In the genomic region with DNA sequence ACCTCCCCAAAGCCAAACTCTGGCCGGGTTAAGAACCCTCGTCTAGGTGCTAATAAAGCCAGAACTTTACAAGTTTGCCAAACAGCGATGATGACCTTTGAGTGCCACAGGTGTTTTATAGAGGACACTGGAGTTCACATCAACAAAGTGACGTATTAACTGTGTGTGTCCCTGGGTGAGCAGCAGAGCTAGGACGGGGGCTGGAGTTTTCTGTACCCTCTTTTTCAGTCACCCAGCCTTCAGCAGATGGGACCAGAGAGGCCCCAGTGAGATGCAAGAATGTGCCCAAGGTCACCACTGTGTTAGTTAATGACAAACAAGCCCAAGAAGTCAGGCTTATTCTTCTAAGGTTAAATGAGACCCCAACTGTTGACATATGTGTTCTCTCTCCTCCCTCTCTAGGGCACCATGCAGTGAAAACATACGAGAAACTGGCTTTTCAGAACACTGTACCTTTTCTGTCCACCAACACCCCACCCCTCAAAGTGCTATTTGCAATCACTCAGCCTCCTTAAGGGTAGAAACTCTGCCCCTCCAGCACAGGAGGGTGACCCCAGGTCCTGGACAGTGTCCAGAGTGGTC, we compare ENCODE assay signal across 9 cellular contexts. TPM values are rescaled to one million over a fixed set of nuclear protein-coding genes. Genes with fewer than 3 reads are reported as not detected.
DNase-seq lines count a peak whose midpoint lies in the region; ATAC-seq, FAIRE-seq and TF ChIP-seq lines count a peak whose summit lies in the region.
"Had no signal": no experiment of that assay in that cellular context is flagged by ENCODE, and none has a peak within 500 bp of the region (broad histone marks: within the 10 kb centered on the region; RNA-seq: fewer than 3 reads in every experiment).

No MANE protein-coding gene starts in this region.

- H3K27me3 ChIP-seq in neural progenitor cell, result no peaks in the 10 kb centered on the region

- TF ChIP-seq POLR2A in A549 (IDR thresholded peaks at IDR 0.05; ENCODE audit: low read length), result no peak

- H3K4me3 ChIP-seq in A549, result peak overlapping the region; percentile 14; the same call in 2 of the 3 replicates
- H3K4me3 ChIP-seq in epithelial cell of proximal tubule (ENCODE audit: low read depth, low read length), result peak overlapping the region; percentile 97
- no peak overlapping the region for H3K4me3 ChIP-seq in neural progenitor cell

- DNase-seq in A549 (ENCODE audit: low read depth in 1 of 2, low spot score in 1 of 2), result no peak
- peak; percentile 78 for DNase-seq in NCI-H69 (lab: John Stamatoyannopoulos, UW)
- DNase-seq in epithelial cell of proximal tubule (ENCODE audit: low read depth), result no peak
- no peak for DNase-seq in neural progenitor cell (ENCODE audit: low spot score)
- DNase-seq in OCI-M1 (lab: John Stamatoyannopoulos, UW), result no peak
- no peak for DNase-seq in NCI-H2227 treated with DMSO at 0.1 percent for 48 hours (lab: John Stamatoyannopoulos, UW)
- DNase-seq in HTR-8/SVneo (ENCODE audit: insufficient read length, low spot score), result no peak
- DNase-seq: RPMI8226 had no signal

- TF ChIP-seq EP300 in A549 (IDR thresholded peaks at IDR 0.05), result no peak

- CTCF ChIA-PET in A549 (lab: Yijun Ruan, JAX), result interaction anchor here (1.6 to 8.9 kb wide), 6 partner anchors 18 to 428 kb away, joined by 4 to 82 read pairs (median 8); partner anchors contain the start of gene SYS1

- no peaks in the 10 kb centered on the region for H3K36me3 Mint-ChIP-seq in neural progenitor cell

- H3K27ac ChIP-seq in A549, result peak overlapping the region; percentile 82 to 96
- H3K27ac ChIP-seq in neural progenitor cell, result no peak overlapping the region

- TF ChIP-seq CTCF in A549 (IDR thresholded peaks at IDR 0.05) (no peak), epithelial cell of proximal tubule (conservative IDR thresholded peaks at IDR 0.05; ENCODE audit: low read depth, low read length) (no peak), neural progenitor cell (IDR thresholded peaks at IDR 0.05) (no peak)

- H3K9me3 ChIP-seq in A549 (no peaks in the 10 kb centered on the region), neural progenitor cell (ENCODE audit: low read depth) (no peaks in the 10 kb centered on the region)

- no peaks in the 10 kb centered on the region for H3K9me3 Mint-ChIP-seq in neural progenitor cell

- ATAC-seq in A549 (no peak), HG03565 (IDR thresholded peaks at IDR 0.05; ENCODE audit: unreplicated experiment) (no peak)

- H3K79me2 ChIP-seq in neural progenitor cell (ENCODE audit: low read depth), result peaks cover 42% of the 10 kb centered on the region

- no peak overlapping the region for H3K9ac ChIP-seq in neural progenitor cell

- 33% methylated on average over 6 of the region's 6 CpGs for WGBS in A549 (ENCODE audit: missing lambda C conversion rate)

- peaks cover 8% of the 10 kb centered on the region for H4K20me1 ChIP-seq in neural progenitor cell (ENCODE audit: low read depth)

- peaks cover 89% of the 10 kb centered on the region for H3K4me1 Mint-ChIP-seq in neural progenitor cell

- peaks cover 32% of the 10 kb centered on the region for H3F3A ChIP-seq in neural progenitor cell (ENCODE audit: low read depth)

- POLR2A ChIA-PET in A549 (lab: Yijun Ruan, JAX), result no interaction called here

- no peaks in the 10 kb centered on the region for H3K36me3 ChIP-seq in neural progenitor cell

- TF ChIP-seq RAD21 in A549 (conservative IDR thresholded peaks at IDR 0.05 in 1 of 2, IDR thresholded peaks at IDR 0.05 in 1 of 2), result no peak

- peaks cover 2% of the 10 kb centered on the region for H3K27me3 Mint-ChIP-seq in neural progenitor cell (ENCODE audit: insufficient read depth, low read depth)

- H3K4me2 ChIP-seq in A549 (peak overlapping the region; percentile 98), neural progenitor cell (peak overlapping the region; percentile 64)

- H3K4me1 ChIP-seq in A549 (peaks cover 96% of the 10 kb centered on the region), neural progenitor cell (peaks cover 83% of the 10 kb centered on the region)

- peak overlapping the region; percentile 42 for H3K27ac Mint-ChIP-seq in neural progenitor cell

- no peak overlapping the region for H2AFZ ChIP-seq in neural progenitor cell (replicated peaks)

- peak overlapping the region; percentile 73 for H3K4me3 Mint-ChIP-seq in neural progenitor cell

- no peak for FAIRE-seq in A549 (lab: Jason Lieb, UNC)
- FAIRE-seq in HTR-8/SVneo (lab: Jason Lieb, UNC), result no peak

TF ChIP-seq in A549, 52 proteins besides CTCF, POLR2A, EP300 and RAD21:
- TF ChIP-seq BHLHE40 (IDR thresholded peaks at IDR 0.05; ENCODE audit: low read depth, low read length) (no peak), POLR2AphosphoS2 (conservative IDR thresholded peaks at IDR 0.05; ENCODE audit: low read length) (no peak; the same call in 1 of the 2 replicates), CBX2 (IDR thresholded peaks at IDR 0.05; ENCODE audit: borderline replicate concordance, low read depth) (no peak), FOXS1 (CRISPR knock-in tag; IDR thresholded peaks at IDR 0.05) (no peak), CHD2 (IDR thresholded peaks at IDR 0.05; ENCODE audit: low read length, partially characterized antibody) (no peak), ZC3H11A (IDR thresholded peaks at IDR 0.05) (no peak), HOXB13 (CRISPR knock-in tag; IDR thresholded peaks at IDR 0.05; ENCODE audit: low read depth) (no peak), SREBF2 (IDR thresholded peaks at IDR 0.05) (no peak), TFCP2L1 (CRISPR knock-in tag; IDR thresholded peaks at IDR 0.05) (no peak), RCOR1 (IDR thresholded peaks at IDR 0.05; ENCODE audit: low read depth, low read length) (no peak), NR3C1 (IDR thresholded peaks at IDR 0.05) (no peak)
- TF ChIP-seq, protein P1, sequence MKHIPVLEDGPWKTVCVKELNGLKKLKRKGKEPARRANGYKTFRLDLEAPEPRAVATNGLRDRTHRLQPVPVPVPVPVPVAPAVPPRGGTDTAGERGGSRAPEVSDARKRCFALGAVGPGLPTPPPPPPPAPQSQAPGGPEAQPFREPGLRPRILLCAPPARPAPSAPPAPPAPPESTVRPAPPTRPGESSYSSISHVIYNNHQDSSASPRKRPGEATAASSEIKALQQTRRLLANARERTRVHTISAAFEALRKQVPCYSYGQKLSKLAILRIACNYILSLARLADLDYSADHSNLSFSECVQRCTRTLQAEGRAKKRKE (CRISPR knock-in tag; IDR thresholded peaks at IDR 0.05; ENCODE audit: low read depth), result no peak
- TF ChIP-seq, protein P2, sequence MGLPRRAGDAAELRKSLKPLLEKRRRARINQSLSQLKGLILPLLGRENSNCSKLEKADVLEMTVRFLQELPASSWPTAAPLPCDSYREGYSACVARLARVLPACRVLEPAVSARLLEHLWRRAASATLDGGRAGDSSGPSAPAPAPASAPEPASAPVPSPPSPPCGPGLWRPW (IDR thresholded peaks at IDR 0.05), result no peak

RNA-seq across cellular contexts. Expression of gene SDC4, which starts 5.3 kb away (rescaled TPM):
- polyA plus RNA-seq in A549 (2011; rRNA removed) (27.4 and 29.0 TPM in 2 replicates), A549 (2017; fragmentation: RNase III; extraction: RNeasy Plus Mini Kit Qiagen cat#74134 plus additional on column Dnase treatment) (35.6 to 40.2 TPM (median 39.2 TPM) in 3 replicates)
- polyA plus RNA-seq in A549 (2012; cell fraction: cytosol; rRNA removed), result 13.1 and 17.7 TPM in 2 replicates
- polyA plus RNA-seq in A549 (2012; cell fraction: nucleus; rRNA removed), result 12.6 and 21.5 TPM in 2 replicates
- polyA minus RNA-seq in A549 (2011; rRNA and poly(A)+ RNA removed), result 43.3 and 43.7 TPM in 2 replicates
- total RNA-seq in epithelial cell of proximal tubule (153 and 239 TPM in 2 replicates), neural progenitor cell (ENCODE audit: low replicate concordance) (19.3 and 27.6 TPM in 2 replicates)

RNA-seq across cellular contexts. Expression of gene SYS1, which starts 20.0 kb away (rescaled TPM):
- 27.6 and 30.5 TPM in 2 replicates for polyA plus RNA-seq in A549 (2011; rRNA removed)
- polyA plus RNA-seq in A549 (2012; cell fraction: cytosol; rRNA removed), result 46.0 and 62.2 TPM in 2 replicates
- 54.1 and 71.4 TPM in 2 replicates for polyA plus RNA-seq in A549 (2012; cell fraction: nucleus; rRNA removed)
- 20.2 to 20.5 TPM (median 20.2 TPM) in 3 replicates for polyA plus RNA-seq in A549 (2017; fragmentation: RNase III; extraction: RNeasy Plus Mini Kit Qiagen cat#74134 plus additional on column Dnase treatment)
- polyA minus RNA-seq in A549 (2011; rRNA and poly(A)+ RNA removed), result 47.1 and 63.5 TPM in 2 replicates
- total RNA-seq in epithelial cell of proximal tubule, result 22.6 and 30.3 TPM in 2 replicates
- 10.5 and 21.5 TPM in 2 replicates for total RNA-seq in neural progenitor cell (ENCODE audit: low replicate concordance)

RNA-seq across cellular contexts. Expression of gene MATN4, which starts 34.9 kb away (rescaled TPM):
- polyA plus RNA-seq in A549 (2011; rRNA removed), result 0.04 TPM in 1 of 2 replicates, not detected in the other
- 0.14 and 0.17 TPM in 2 replicates for polyA plus RNA-seq in A549 (2012; cell fraction: cytosol; rRNA removed)
- 0.37 and 0.49 TPM in 2 replicates for polyA plus RNA-seq in A549 (2012; cell fraction: nucleus; rRNA removed)
- 0.05 to 0.08 TPM (median 0.05 TPM) in 3 replicates for polyA plus RNA-seq in A549 (2017; fragmentation: RNase III; extraction: RNeasy Plus Mini Kit Qiagen cat#74134 plus additional on column Dnase treatment)
- polyA minus RNA-seq in A549 (2011; rRNA and poly(A)+ RNA removed), result not detected in 2 replicates
- not detected in 2 replicates for total RNA-seq in epithelial cell of proximal tubule
- 0.06 TPM in 1 of 2 replicates, not detected in the other for total RNA-seq in neural progenitor cell (ENCODE audit: low replicate concordance)

RNA-seq across cellular contexts. Expression of gene TP53TG5, which starts 35.2 kb away (rescaled TPM):
- not detected in 2 replicates for polyA plus RNA-seq in A549 (2011; rRNA removed)
- polyA plus RNA-seq in A549 (2012; cell fraction: cytosol; rRNA removed), result not detected in 2 replicates
- not detected in 2 replicates for polyA plus RNA-seq in A549 (2012; cell fraction: nucleus; rRNA removed)
- polyA plus RNA-seq in A549 (2017; fragmentation: RNase III; extraction: RNeasy Plus Mini Kit Qiagen cat#74134 plus additional on column Dnase treatment), result not detected in 3 replicates
- not detected in 2 replicates for polyA minus RNA-seq in A549 (2011; rRNA and poly(A)+ RNA removed)
- not detected in 2 replicates for total RNA-seq in epithelial cell of proximal tubule
- total RNA-seq in neural progenitor cell (ENCODE audit: low replicate concordance), result 0.06 TPM in 1 of 2 replicates, not detected in the other

RNA-seq across cellular contexts. Expression of gene RBPJL, which starts 36.3 kb away (rescaled TPM):
- not detected in 2 replicates for polyA plus RNA-seq in A549 (2011; rRNA removed)
- polyA plus RNA-seq in A549 (2012; cell fraction: cytosol; rRNA removed), result 0.01 TPM in 1 of 2 replicates, not detected in the other
- not detected in 2 replicates for polyA plus RNA-seq in A549 (2012; cell fraction: nucleus; rRNA removed)
- not detected in 3 replicates for polyA plus RNA-seq in A549 (2017; fragmentation: RNase III; extraction: RNeasy Plus Mini Kit Qiagen cat#74134 plus additional on column Dnase treatment)
- polyA minus RNA-seq in A549 (2011; rRNA and poly(A)+ RNA removed), result not detected in 2 replicates
- total RNA-seq in epithelial cell of proximal tubule, result not detected in 2 replicates
- not detected in 2 replicates for total RNA-seq in neural progenitor cell (ENCODE audit: low replicate concordance)
